Comparison of ENCODE assay signal across 1 cellular context in genomic region chr1:212629450-212630158, GRCh38.
TF ChIP-seq lines count a peak whose summit lies in the region.

No MANE protein-coding gene starts in this region.

TF ChIP-seq in HCT116, 20 proteins besides CTCF, POLR2A, EP300 and RAD21:
- TF ChIP-seq REST (IDR thresholded peaks at IDR 0.05; ENCODE audit: low read depth) (no peak), CBX3 (IDR thresholded peaks at IDR 0.05; ENCODE audit: low read depth) (no peak), SIN3A (IDR thresholded peaks at IDR 0.05; ENCODE audit: low read depth) (no peak), EZH2phosphoT487 (IDR thresholded peaks at IDR 0.05; ENCODE audit: borderline replicate concordance) (no peak), ELF1 (IDR thresholded peaks at IDR 0.05; ENCODE audit: borderline replicate concordance, low read depth) (no peak), EZH2 (IDR thresholded peaks at IDR 0.05) (no peak), JUND (IDR thresholded peaks at IDR 0.05) (no peak), SRF (IDR thresholded peaks at IDR 0.05; ENCODE audit: low read depth) (no peak), EGR1 (IDR thresholded peaks at IDR 0.05; ENCODE audit: low read depth) (no peak), CEBPB (IDR thresholded peaks at IDR 0.05; ENCODE audit: low read depth) (no peak), ZNF274 (IDR thresholded peaks at IDR 0.05; ENCODE audit: low read depth, low read length) (no peak), TCF7L2 (IDR thresholded peaks at IDR 0.05; ENCODE audit: borderline replicate concordance, extremely low read depth, insufficient read depth, insufficient read length) (no peak), FOSL1 (IDR thresholded peaks at IDR 0.05; ENCODE audit: low read depth) (no peak), YY1 (IDR thresholded peaks at IDR 0.05; ENCODE audit: extremely low read depth, insufficient replicate concordance, low read depth, low read length) (no peak), SP1 (IDR thresholded peaks at IDR 0.05; ENCODE audit: low read depth) (no peak), ATF3 (IDR thresholded peaks at IDR 0.05) (no peak), MAX (IDR thresholded peaks at IDR 0.05) (no peak), ZFX (IDR thresholded peaks at IDR 0.05) (no peak), ZBTB33 (IDR thresholded peaks at IDR 0.05; ENCODE audit: extremely low read depth, insufficient replicate concordance, low read length) (no peak), POLR2AphosphoS5 (IDR thresholded peaks at IDR 0.05; ENCODE audit: low read depth, low read length) (no peak)
